ENCODE assay signal across 8 cellular contexts in genomic region chr1:112803906-112804762, GRCh38.
A peak's percentile ranks its signal among the peaks of the same experiment; 100 is the strongest.
DNase-seq lines count a peak whose midpoint lies in the region; ATAC-seq, FAIRE-seq and TF ChIP-seq lines count a peak whose summit lies in the region.

No MANE protein-coding gene starts in this region.

- no peaks in the 10 kb centered on the region for H3K36me3 ChIP-seq in pancreas

- no peak overlapping the region for H3K27ac ChIP-seq in pancreas

- WGBS in pancreas, 2 donors: 39 to 41% methylated on average over 10 of the region's 10 CpGs

- H3K9me3 ChIP-seq in pancreas: no peaks in the 10 kb centered on the region

- TF ChIP-seq CTCF in pancreas (IDR thresholded peaks at IDR 0.05): peak; percentile 54 to 75 (median 68)

- intact Hi-C loops in pancreas (cut with DNase I): loop anchor here (2.0 to 5.0 kb wide), 3 partner anchors 82 to 87 kb away; partner anchors contain the start of gene PPM1J (in 1 of the 3)

- ATAC-seq in GM19023 (IDR thresholded peaks at IDR 0.05; ENCODE audit: unreplicated experiment) (peak; percentile 67), pancreas (peak; percentile 92 to 99 (median 94)), GM21825 (IDR thresholded peaks at IDR 0.05; ENCODE audit: unreplicated experiment) (no peak)

- FAIRE-seq in RCC 7860 (lab: Jason Lieb, UNC): no peak
- no peak for FAIRE-seq in pancreas (lab: Jason Lieb, UNC)

- no peaks in the 10 kb centered on the region for H3K27me3 ChIP-seq in pancreas

- peak; percentile 90 for DNase-seq in Ammon's horn (ENCODE audit: low spot score)
- peak; percentile 55 for DNase-seq in HuH-7.5 (ENCODE audit: low spot score)
- peak; percentile 56 for DNase-seq in RCC 7860 (ENCODE audit: low spot score)
- DNase-seq in activated T-helper 9 cell treated with anti-CD3 and anti-CD28 coated beads, Interleukin-2, amount 50 U/mL, for 16 hours (ENCODE audit: low read depth): peak; percentile 5
- DNase-seq in germinal center (ENCODE audit: low spot score): peak; percentile 57
- peak; percentile 65 to 93 (median 82) for DNase-seq in pancreas

- H3K4me3 ChIP-seq in pancreas: no peak overlapping the region

- H3K4me1 ChIP-seq in pancreas: peaks cover 0 to 9% (median 0%) of the 10 kb centered on the region in 3 donors

Comparison
In these comparisons a context has a peak if more than half of its experiments do, and no peak if none do; other contexts are left out.
1. DNase-seq: peak in every context shown above with its lines; median percentile 90 in Ammon's horn; 82 in pancreas; 57 in germinal center; 56 in RCC 7860; 55 in HuH-7.5; 5 in activated T-helper 9 cell treated with anti-CD3 and anti-CD28 coated beads, Interleukin-2, amount 50 U/mL, for 16 hours.